Comparison of ENCODE assay signal across 18 cellular contexts in the genomic region with DNA sequence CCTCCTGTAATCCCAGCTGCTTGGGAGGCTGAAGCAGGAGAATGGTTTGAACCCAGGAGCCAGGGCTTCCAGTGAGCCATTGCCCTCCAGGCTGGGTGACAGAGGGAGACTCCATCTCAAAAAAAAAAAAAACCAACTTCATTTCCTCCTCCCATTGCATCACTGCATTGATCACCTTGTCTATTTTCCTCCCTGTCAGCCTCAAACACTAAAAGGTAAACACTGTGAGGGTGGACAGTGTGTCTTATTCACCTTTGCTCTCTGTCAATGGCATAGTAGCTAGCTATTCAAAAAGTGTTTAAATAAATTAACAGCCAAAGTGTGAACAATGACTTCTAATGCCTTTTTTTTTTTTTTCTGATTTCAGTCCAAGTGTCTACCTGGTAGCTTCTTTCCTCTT.
"Had no signal": no experiment of that assay in that cellular context is flagged by ENCODE, and none has a peak within 500 bp of the region (broad histone marks: within the 10 kb centered on the region; RNA-seq: fewer than 3 reads in every experiment).

No MANE protein-coding gene starts in this region.

- H3K4me3 Mint-ChIP-seq: immature natural killer cell, naive B cell had no signal

- H3K36me3 Mint-ChIP-seq: immature natural killer cell, naive B cell had no signal

- H3K4me3 ChIP-seq: coronary artery, dorsolateral prefrontal cortex, esophagus muscularis mucosa, gastroesophageal sphincter, heart left ventricle, hepatocyte, left ventricle myocardium inferior, lower lobe of right lung, mucosa of descending colon had no signal

- H3K4me1 ChIP-seq: foreskin keratinocyte, heart left ventricle, left ventricle myocardium inferior, lower lobe of right lung had no signal

- H3K36me3 ChIP-seq: esophagus muscularis mucosa, gastroesophageal sphincter, heart left ventricle, left ventricle myocardium inferior, lower lobe of right lung had no signal

- H3K4me1 Mint-ChIP-seq: immature natural killer cell, naive B cell had no signal

- H3K9me3 ChIP-seq: esophagus muscularis mucosa, gastroesophageal sphincter, heart left ventricle, left ventricle myocardium inferior, lower lobe of right lung, mucosa of descending colon had no signal

- ATAC-seq: foreskin keratinocyte, gastroesophageal sphincter, heart left ventricle, left cardiac atrium, lower lobe of right lung, mucosa of descending colon had no signal

- DNase-seq: dermis blood vessel endothelial cell; dorsolateral prefrontal cortex; effector CD4-positive, alpha-beta T cell; effector memory CD4-positive, alpha-beta T cell; foreskin keratinocyte; heart left ventricle; hypothalamus; immature natural killer cell; left cardiac atrium; left ventricle myocardium inferior; lower lobe of right lung; mesendoderm; mucosa of descending colon; naive B cell had no signal

- H3K9me3 Mint-ChIP-seq: immature natural killer cell, naive B cell had no signal

- H3K27ac ChIP-seq: coronary artery, dorsolateral prefrontal cortex, esophagus muscularis mucosa, foreskin keratinocyte, gastroesophageal sphincter, heart left ventricle, hepatocyte, left ventricle myocardium inferior, lower lobe of right lung had no signal

- H3K27me3 ChIP-seq: dorsolateral prefrontal cortex, esophagus muscularis mucosa, gastroesophageal sphincter, hepatocyte had no signal

- H3K27ac Mint-ChIP-seq: immature natural killer cell, naive B cell had no signal
